8 cellular contexts compared by ENCODE assay signal in the genomic region with DNA sequence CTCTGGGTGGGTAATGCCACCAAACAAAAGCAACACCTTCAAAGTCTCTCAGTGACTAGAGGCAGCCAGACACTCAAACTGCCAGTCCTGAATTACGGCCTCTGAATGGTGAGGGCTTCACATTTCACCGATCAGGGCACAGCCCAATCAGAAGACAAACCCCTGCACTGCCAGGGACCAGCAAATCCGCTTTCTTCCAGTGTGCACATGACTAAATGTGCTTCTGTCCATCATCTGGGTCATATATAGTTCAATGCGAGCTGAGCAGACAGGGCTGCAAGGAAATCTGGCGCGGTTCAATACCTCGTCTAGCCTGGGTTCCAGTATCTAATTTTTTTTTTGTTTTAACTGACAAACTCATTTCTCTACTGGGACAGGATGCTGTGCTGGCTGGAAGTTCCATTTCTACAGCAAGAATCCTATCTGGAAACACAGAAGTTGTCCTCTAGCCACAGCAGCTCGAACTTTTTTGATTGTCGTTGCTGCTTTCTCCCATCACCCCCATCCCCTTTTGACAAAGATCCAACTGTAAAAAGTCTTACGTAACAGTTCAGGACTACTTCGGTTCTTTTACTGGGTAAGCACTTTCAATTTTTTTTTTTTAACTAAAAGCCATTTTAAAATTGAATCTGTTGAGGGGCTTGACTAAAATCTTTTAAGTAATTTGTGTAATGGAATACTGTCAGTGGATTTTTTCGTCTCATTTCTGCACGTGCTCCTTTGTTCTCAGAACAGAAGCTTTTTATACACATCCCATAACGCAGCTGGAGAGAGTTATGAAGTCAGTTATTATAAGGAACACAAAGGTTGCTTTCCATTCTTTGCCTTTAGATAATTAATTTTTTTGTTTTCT.
DNase-seq lines count a peak whose midpoint lies in the region; ATAC-seq and TF ChIP-seq lines count a peak whose summit lies in the region.

No MANE protein-coding gene starts in this region.

- intact Hi-C loops in Right ventricle myocardium superior (cut with DNase I) = no loop called here
- intact Hi-C loops in uterus (cut with DNase I; ENCODE audit: low total_unique reads) = no loop called here

- TF ChIP-seq CTCF in OCI-LY1 (IDR thresholded peaks at IDR 0.05; ENCODE audit: low read length) (no peak), omental fat pad (IDR thresholded peaks at IDR 0.05) (no peak), uterus (IDR thresholded peaks at IDR 0.05) (no peak)

- H2AFZ ChIP-seq in OCI-LY1 (ENCODE audit: low read length) = no peak overlapping the region

- H3K9me3 ChIP-seq in HUES64 (ENCODE audit: insufficient read depth, low read depth, low read length) (no peaks in the 10 kb centered on the region), OCI-LY1 (ENCODE audit: low read length) (no peaks in the 10 kb centered on the region), adipocyte (ENCODE audit: control insufficient read depth, low read length) (no peaks in the 10 kb centered on the region), uterus (no peaks in the 10 kb centered on the region)

- H3K9ac ChIP-seq in HUES64 (ENCODE audit: low read depth, low read length) = peak overlapping the region; percentile 96
- H3K9ac ChIP-seq in OCI-LY1 (ENCODE audit: low read length) = peak overlapping the region; percentile 84
- H3K9ac ChIP-seq in adipocyte (ENCODE audit: low read length) = peak overlapping the region; percentile 85

- H3K27ac ChIP-seq in HUES64 (ENCODE audit: low read depth, low read length) = peak overlapping the region; percentile 85
- peak overlapping the region; percentile 87 for H3K27ac ChIP-seq in OCI-LY1 (ENCODE audit: low read depth, low read length, poor library complexity, severe bottlenecking)
- peak overlapping the region; percentile 67 for H3K27ac ChIP-seq in uterus

- H3K4me1 ChIP-seq in HUES64 (ENCODE audit: insufficient read depth, low read length) (peaks cover 39% of the 10 kb centered on the region), OCI-LY1 (ENCODE audit: insufficient read depth, low read length, severe bottlenecking) (peaks cover 44% of the 10 kb centered on the region), adipocyte (ENCODE audit: control insufficient read depth, insufficient read depth, low read length) (peaks cover 20% of the 10 kb centered on the region), uterus (no peaks in the 10 kb centered on the region)

- H3F3A ChIP-seq in OCI-LY1 (ENCODE audit: insufficient read depth, low read length) = no peaks in the 10 kb centered on the region

- 33% methylated on average over 11 of the region's 14 CpGs for WGBS in HUES64

- DNase-seq in DMS153 treated with DMSO at 0.1 percent for 48 hours (lab: John Stamatoyannopoulos, UW; ENCODE audit: unreplicated experiment) (peak; percentile 94), adipocyte (ENCODE audit: low read depth) (peak; percentile 97), Right ventricle myocardium superior (peak; percentile 68), omental fat pad (ENCODE audit: low spot score) (no peak), uterus (peak; percentile 23 to 24)

- H4K20me1 ChIP-seq in OCI-LY1 (ENCODE audit: insufficient read depth, low read length) = no peaks in the 10 kb centered on the region

- peaks cover 47% of the 10 kb centered on the region for H3K79me2 ChIP-seq in OCI-LY1 (ENCODE audit: insufficient read depth, low read length)

- H3K9me2 ChIP-seq in OCI-LY1 (ENCODE audit: low read depth, low read length) = no peaks in the 10 kb centered on the region

- TF ChIP-seq POLR2A in uterus (IDR thresholded peaks at IDR 0.05) = no peak

- peak; percentile 89 for ATAC-seq in GM21423 (IDR thresholded peaks at IDR 0.05; ENCODE audit: unreplicated experiment)
- peak; percentile 97 for ATAC-seq in Right ventricle myocardium superior (ENCODE audit: poor library complexity)
- ATAC-seq in omental fat pad (ENCODE audit: low FRiP score) = peak; percentile 92

- peak overlapping the region; percentile 96 for H3K4me2 ChIP-seq in OCI-LY1 (ENCODE audit: low read length)

- H3K27me3 ChIP-seq in HUES64 (ENCODE audit: insufficient read depth, low read length) (no peaks in the 10 kb centered on the region), OCI-LY1 (ENCODE audit: insufficient read depth, low read length) (no peaks in the 10 kb centered on the region), adipocyte (replicated peaks; ENCODE audit: control insufficient read depth, insufficient read depth, low read length) (no peaks in the 10 kb centered on the region), uterus (no peaks in the 10 kb centered on the region)

- peak overlapping the region; percentile 75 for H3K4me3 ChIP-seq in HUES64 (ENCODE audit: low read length)
- peak overlapping the region; percentile 76 for H3K4me3 ChIP-seq in OCI-LY1 (ENCODE audit: low read depth, low read length, poor library complexity, severe bottlenecking)
- H3K4me3 ChIP-seq in adipocyte (ENCODE audit: low read length) = peak overlapping the region; percentile 87
- H3K4me3 ChIP-seq in uterus = peak overlapping the region; percentile 44 to 55

- H3K36me3 ChIP-seq in HUES64 (ENCODE audit: insufficient read depth, low read length) = no peaks in the 10 kb centered on the region
- no peaks in the 10 kb centered on the region; the same call in none of the 2 replicates for H3K36me3 ChIP-seq in OCI-LY1 (ENCODE audit: insufficient read depth, low read length)
- H3K36me3 ChIP-seq in adipocyte (ENCODE audit: control insufficient read depth, insufficient read depth, low read length, severe bottlenecking) = no peaks in the 10 kb centered on the region
- H3K36me3 ChIP-seq in uterus = no peaks in the 10 kb centered on the region
